ENCODE assay signal across 8 cellular contexts in genomic region chr11:832529-833113, GRCh38. TPM values are rescaled to one million over a fixed set of nuclear protein-coding genes. Genes with fewer than 3 reads are reported as not detected.
DNase-seq lines count a peak whose midpoint lies in the region; ATAC-seq lines count a peak whose summit lies in the region.

TSS of gene CD151 (plus strand) at chr11:832952. CDS start at chr11:836070, 3,118 bp downstream.

- ATAC-seq in GM21528 (IDR thresholded peaks at IDR 0.05; ENCODE audit: low FRiP score, unreplicated experiment) = no peak

- peak; percentile 56 for DNase-seq in DMS53 treated with DMSO at 0.1 percent for 48 hours (lab: John Stamatoyannopoulos, UW; ENCODE audit: unreplicated experiment)
- no peak for DNase-seq in H4 (ENCODE audit: low spot score)
- peak; percentile 22 for DNase-seq in NCI-H748 treated with DMSO at 0.1 percent for 48 hours (lab: John Stamatoyannopoulos, UW)
- peak; percentile 70 for DNase-seq in activated naive CD4-positive, alpha-beta T cell treated with anti-CD3 and anti-CD28 coated beads, Interleukin-2, amount 10 ng/mL, durations not matched to agents 7 days and 5 days
- DNase-seq in glomerular endothelial cell (ENCODE audit: extremely low read depth, low read depth, low spot score) = no peak
- DNase-seq in occipital lobe (lab: John Stamatoyannopoulos, UW) = peak; percentile 23
- no peak for DNase-seq in KG1 (lab: John Stamatoyannopoulos, UW)

- CTCF ChIA-PET in activated naive CD4-positive, alpha-beta T cell treated with anti-CD3 and anti-CD28 coated beads, Interleukin-2, amount 10 ng/mL, durations not matched to agents 7 days and 5 days (lab: Charles Lee) = interaction anchor here (0.9 kb wide), 1 partner anchor 11 kb away, joined by 3 read pairs; no protein-coding TSS in a partner anchor

- no peak within 1 kb of the TSS for H3K27ac Mint-ChIP-seq in activated naive CD4-positive, alpha-beta T cell treated with anti-CD3 and anti-CD28 coated beads, Interleukin-2, amount 10 ng/mL, durations not matched to agents 7 days and 5 days

- H3K4me3 Mint-ChIP-seq in activated naive CD4-positive, alpha-beta T cell treated with anti-CD3 and anti-CD28 coated beads, Interleukin-2, amount 10 ng/mL, durations not matched to agents 7 days and 5 days = peak within 1 kb of the TSS; percentile 57

- no peaks in the 10 kb centered on the region for H3K9me3 Mint-ChIP-seq in activated naive CD4-positive, alpha-beta T cell treated with anti-CD3 and anti-CD28 coated beads, Interleukin-2, amount 10 ng/mL, durations not matched to agents 7 days and 5 days

- H3K4me1 Mint-ChIP-seq in activated naive CD4-positive, alpha-beta T cell treated with anti-CD3 and anti-CD28 coated beads, Interleukin-2, amount 10 ng/mL, durations not matched to agents 7 days and 5 days = peaks cover 40% of the 10 kb centered on the region

- peaks cover 5% of the 10 kb centered on the region for H3K36me3 Mint-ChIP-seq in activated naive CD4-positive, alpha-beta T cell treated with anti-CD3 and anti-CD28 coated beads, Interleukin-2, amount 10 ng/mL, durations not matched to agents 7 days and 5 days

- peaks cover 70% of the 10 kb centered on the region for H3K27me3 Mint-ChIP-seq in activated naive CD4-positive, alpha-beta T cell treated with anti-CD3 and anti-CD28 coated beads, Interleukin-2, amount 10 ng/mL, durations not matched to agents 7 days and 5 days

RNA-seq across cellular contexts. Expression of gene CD151, which starts in this region (rescaled TPM):
- total RNA-seq in H4 (2014; rRNA removed; shearing (Covaris generic)) = 825 and 1,008 TPM in 2 replicates
- total RNA-seq in glomerular endothelial cell = 569 and 728 TPM in 2 replicates
- total RNA-seq in occipital lobe = 44.1 TPM

Comparison
In these comparisons a context has a peak if more than half of its experiments do, and no peak if none do; other contexts are left out.
1. RNA of gene CD151 (total RNA-seq): 825 to 1,008 TPM in H4 and 569 to 728 TPM in glomerular endothelial cell; 44.1 TPM in occipital lobe (single experiment); every median in the first group is over 10 times any median in the second.
2. DNase-seq: peak in DMS53 treated with DMSO at 0.1 percent for 48 hours (single experiment), NCI-H748 treated with DMSO at 0.1 percent for 48 hours (single experiment), activated naive CD4-positive, alpha-beta T cell treated with anti-CD3 and anti-CD28 coated beads, Interleukin-2, amount 10 ng/mL, durations not matched to agents 7 days and 5 days (single experiment) and occipital lobe (single experiment); none in H4 (single experiment), glomerular endothelial cell (single experiment) and KG1 (single experiment).